In the genomic region with DNA sequence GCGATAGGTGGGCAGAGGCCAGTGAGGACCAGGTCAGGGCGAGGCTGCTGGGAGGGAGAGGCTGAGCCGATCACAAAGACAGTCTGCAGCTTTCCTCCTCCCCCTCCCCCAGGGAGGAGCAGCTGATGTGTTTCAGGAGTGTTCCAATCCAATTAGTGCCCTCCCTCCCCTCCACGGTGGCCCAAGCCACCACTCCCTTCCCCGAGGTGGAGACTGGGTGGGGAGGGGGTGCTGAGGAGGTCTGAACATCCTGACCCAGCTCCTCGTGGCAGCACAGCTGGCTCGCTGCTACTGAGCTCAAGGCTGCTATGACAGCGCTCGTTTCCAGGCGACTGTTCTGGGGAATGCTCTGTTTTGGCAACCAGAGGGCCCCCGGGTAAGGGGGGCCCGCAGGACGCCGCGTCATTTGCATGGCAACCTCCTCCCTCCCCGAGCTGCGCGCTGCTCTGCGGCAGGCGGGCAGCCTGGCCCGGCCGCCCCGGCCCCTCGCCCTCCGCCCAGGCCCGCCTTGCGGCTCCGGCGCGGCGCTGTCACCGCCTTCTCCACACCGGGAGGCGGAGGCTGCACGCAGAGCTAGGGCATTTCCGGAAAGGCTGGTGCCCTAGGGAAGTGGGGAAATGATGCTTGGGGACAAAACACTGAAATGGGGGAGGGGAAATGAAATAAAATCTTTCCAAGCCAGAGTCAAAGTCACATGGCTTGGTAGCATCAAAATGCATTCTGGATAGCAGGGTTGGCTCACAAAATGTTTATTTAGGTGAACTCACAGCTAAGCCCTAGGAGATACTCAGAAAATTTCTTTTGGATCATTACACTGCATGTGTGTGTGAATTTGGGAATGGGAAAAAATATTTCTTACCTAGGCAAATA, we compare ENCODE assay signal across 8 cellular contexts.
A peak's percentile ranks its signal among the peaks of the same experiment; 100 is the strongest.
DNase-seq lines count a peak whose midpoint lies in the region; ATAC-seq, FAIRE-seq and TF ChIP-seq lines count a peak whose summit lies in the region.

No MANE protein-coding gene starts in this region.

- H3K9me1 ChIP-seq in keratinocyte (ENCODE audit: control insufficient read depth, extremely low read depth, insufficient read depth, low read length), result no peaks in the 10 kb centered on the region

- POLR2A ChIA-PET in A549 (lab: Yijun Ruan, JAX), result interaction anchor here (0.7 to 2.1 kb wide), 12 partner anchors 13 to 70 kb away, joined by 3 to 32 read pairs (median 4); partner anchors contain the start of gene PIM1

- H3K4me1 ChIP-seq in A549 (peaks cover 44% of the 10 kb centered on the region), keratinocyte (ENCODE audit: control insufficient read depth, extremely low read depth, insufficient read depth, low read length) (peaks cover 13% of the 10 kb centered on the region)

- DNase-seq in A549 (ENCODE audit: low read depth in 1 of 2, low spot score in 1 of 2) (peak; percentile 48 to 82), NCI-H2227 treated with DMSO at 0.1 percent for 48 hours (lab: John Stamatoyannopoulos, UW) (peak; percentile 94), cerebellar cortex (ENCODE audit: low spot score) (peak; percentile 91), keratinocyte (ENCODE audit: low read depth, low spot score) (no peak)
- peak; percentile 53 for DNase-seq in activated CD4-positive, CD25-positive, alpha-beta regulatory T cell treated with anti-CD3 and anti-CD28 coated beads, Interleukin-2, amount 50 U/mL, for 72 hours
- peak; percentile 46 for DNase-seq in stimulated activated CD4-positive, alpha-beta T cell treated with anti-CD3 and anti-CD28 coated beads, Interleukin-12 subunit alpha, Interleukin-12 subunit beta, amount 100 ng/mL, for 4 hours

- TF ChIP-seq POLR2A in A549 (IDR thresholded peaks at IDR 0.05; ENCODE audit: low read length), result peak; percentile 34; the same call in 1 of the 2 replicates

- ATAC-seq in A549 (peak; percentile 90), GM18868 (IDR thresholded peaks at IDR 0.05; ENCODE audit: unreplicated experiment) (peak; percentile 80), HG03135 (IDR thresholded peaks at IDR 0.05; ENCODE audit: unreplicated experiment) (peak; percentile 90)

- H3K79me2 ChIP-seq in keratinocyte (ENCODE audit: control insufficient read depth, insufficient read depth, low read length), result no peaks in the 10 kb centered on the region

- FAIRE-seq in A549 (lab: Jason Lieb, UNC) (no peak), keratinocyte (lab: Jason Lieb, UNC) (no peak)

- peak in 1 of 2 experiments; percentile 17; a peak in 1 of 5 replicates for TF ChIP-seq RAD21 in A549 (conservative IDR thresholded peaks at IDR 0.05 in 1 of 2, IDR thresholded peaks at IDR 0.05 in 1 of 2)

- CTCF ChIA-PET in A549 (lab: Yijun Ruan, JAX), result interaction anchor here (0.8 to 2.3 kb wide), 7 partner anchors 28 to 85 kb away, joined by 3 to 10 read pairs (median 5); no protein-coding TSS in a partner anchor

- H3K4me3 ChIP-seq in A549, result peak overlapping the region; percentile 30
- H3K4me3 ChIP-seq in keratinocyte (ENCODE audit: control insufficient read depth in 2 of 3, extremely low read depth in 1 of 3, insufficient read depth in 2 of 3, low read depth in 1 of 3, low read length in 3 of 3), result peak overlapping the region in 2 of 3 experiments; percentile 47 to 62

- dilution Hi-C loops in keratinocyte (cut with MboI; ENCODE audit: extremely low pct_ligation_motif_present, low sequenced_read_pairs), result no loop called here

- H3K27ac ChIP-seq in A549 (peak overlapping the region; percentile 72 to 89), keratinocyte (ENCODE audit: control insufficient read depth, insufficient read depth, low read length) (peak overlapping the region; percentile 38)

- H2AFZ ChIP-seq in keratinocyte (ENCODE audit: control insufficient read depth, low read length), result peak overlapping the region; percentile 57

- H4K20me1 ChIP-seq in keratinocyte (ENCODE audit: control insufficient read depth, extremely low read depth, insufficient read depth, low read length), result no peaks in the 10 kb centered on the region

- H3K4me2 ChIP-seq in A549 (peak overlapping the region; percentile 68), keratinocyte (ENCODE audit: control insufficient read depth, extremely low read depth, insufficient read depth, low read depth, low read length) (peak overlapping the region; percentile 95)

- peak overlapping the region; percentile 57 for H3K9ac ChIP-seq in keratinocyte (ENCODE audit: control insufficient read depth, extremely low read depth, insufficient read depth, low read length)

- H3K9me3 ChIP-seq in A549 (no peaks in the 10 kb centered on the region), keratinocyte (ENCODE audit: control insufficient read depth, low read depth, low read length) (no peaks in the 10 kb centered on the region)

- H3K27me3 ChIP-seq in keratinocyte (ENCODE audit: control insufficient read depth, extremely low read depth, insufficient read depth, low read length), result no peaks in the 10 kb centered on the region

- peak in 1 of 2 experiments; percentile 17; a peak in 1 of 5 replicates for TF ChIP-seq EP300 in A549 (IDR thresholded peaks at IDR 0.05)

- no peaks in the 10 kb centered on the region for H3K36me3 ChIP-seq in keratinocyte (ENCODE audit: control insufficient read depth in 2 of 2, extremely low read depth in 1 of 2, insufficient read depth in 2 of 2, low read length in 2 of 2)

- 0% methylated on average over 2 of the region's 36 CpGs for WGBS in A549 (ENCODE audit: missing lambda C conversion rate)

- TF ChIP-seq CTCF in A549 (IDR thresholded peaks at IDR 0.05), result no peak; the same call in 2 of the 3 replicates
- TF ChIP-seq CTCF in keratinocyte (optimal IDR thresholded peaks at IDR 0.05 in 1 of 3, IDR thresholded peaks at IDR 0.05 in 1 of 3, conservative IDR thresholded peaks at IDR 0.05 in 1 of 3; ENCODE audit: extremely low read depth in 1 of 3, insufficient read depth in 2 of 3, low read length in 3 of 3), result no peak

TF ChIP-seq in A549, 52 proteins besides CTCF, POLR2A, EP300 and RAD21:
- TF ChIP-seq JUN (IDR thresholded peaks at IDR 0.05) (peak in 1 of 2 experiments; percentile 23; a peak in 1 of 5 replicates), PHF8 (IDR thresholded peaks at IDR 0.05; ENCODE audit: borderline replicate concordance, low read depth) (no peak), RFX5 (IDR thresholded peaks at IDR 0.05) (peak; percentile 61; the same call in 1 of the 2 replicates), HOXA7 (CRISPR knock-in tag; IDR thresholded peaks at IDR 0.05) (no peak), CBX8 (IDR thresholded peaks at IDR 0.05) (no peak), SMC3 (IDR thresholded peaks at IDR 0.05) (0 out of 3 replicates have a peak, but pooled peaks have one; percentile 13), NR3C1 (IDR thresholded peaks at IDR 0.05) (no peak), CEBPB (IDR thresholded peaks at IDR 0.05) (0 out of 4 replicates have a peak, but pooled peaks of 1 of the 2 experiments have one; percentile 20), POLR2AphosphoS2 (conservative IDR thresholded peaks at IDR 0.05; ENCODE audit: low read length) (no peak), RNF2 (IDR thresholded peaks at IDR 0.05; ENCODE audit: borderline replicate concordance, low read depth) (no peak), ZSCAN20 (CRISPR knock-in tag; IDR thresholded peaks at IDR 0.05) (no peak), EHF (CRISPR knock-in tag; IDR thresholded peaks at IDR 0.05) (peak; percentile 54; the same call in 1 of the 2 replicates), MYC (IDR thresholded peaks at IDR 0.05; ENCODE audit: borderline replicate concordance, low read length) (0 out of 2 replicates have a peak, but pooled peaks have one; percentile 14)
- TF ChIP-seq, protein P1, sequence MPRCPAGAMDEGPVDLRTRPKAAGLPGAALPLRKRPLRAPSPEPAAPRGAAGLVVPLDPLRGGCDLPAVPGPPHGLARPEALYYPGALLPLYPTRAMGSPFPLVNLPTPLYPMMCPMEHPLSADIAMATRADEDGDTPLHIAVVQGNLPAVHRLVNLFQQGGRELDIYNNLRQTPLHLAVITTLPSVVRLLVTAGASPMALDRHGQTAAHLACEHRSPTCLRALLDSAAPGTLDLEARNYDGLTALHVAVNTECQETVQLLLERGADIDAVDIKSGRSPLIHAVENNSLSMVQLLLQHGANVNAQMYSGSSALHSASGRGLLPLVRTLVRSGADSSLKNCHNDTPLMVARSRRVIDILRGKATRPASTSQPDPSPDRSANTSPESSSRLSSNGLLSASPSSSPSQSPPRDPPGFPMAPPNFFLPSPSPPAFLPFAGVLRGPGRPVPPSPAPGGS (IDR thresholded peaks at IDR 0.05), result 0 out of 3 replicates have a peak, but pooled peaks have one; percentile 51
- TF ChIP-seq, protein P2, sequence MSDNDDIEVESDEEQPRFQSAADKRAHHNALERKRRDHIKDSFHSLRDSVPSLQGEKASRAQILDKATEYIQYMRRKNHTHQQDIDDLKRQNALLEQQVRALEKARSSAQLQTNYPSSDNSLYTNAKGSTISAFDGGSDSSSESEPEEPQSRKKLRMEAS (IDR thresholded peaks at IDR 0.05), result peak; percentile 27; the same call in 1 of the 2 replicates
- TF ChIP-seq, protein P3, sequence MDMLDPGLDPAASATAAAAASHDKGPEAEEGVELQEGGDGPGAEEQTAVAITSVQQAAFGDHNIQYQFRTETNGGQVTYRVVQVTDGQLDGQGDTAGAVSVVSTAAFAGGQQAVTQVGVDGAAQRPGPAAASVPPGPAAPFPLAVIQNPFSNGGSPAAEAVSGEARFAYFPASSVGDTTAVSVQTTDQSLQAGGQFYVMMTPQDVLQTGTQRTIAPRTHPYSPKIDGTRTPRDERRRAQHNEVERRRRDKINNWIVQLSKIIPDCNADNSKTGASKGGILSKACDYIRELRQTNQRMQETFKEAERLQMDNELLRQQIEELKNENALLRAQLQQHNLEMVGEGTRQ (IDR thresholded peaks at IDR 0.05), result 0 out of 2 replicates have a peak, but pooled peaks have one; percentile 17
